9 cellular contexts compared by ENCODE assay signal in genomic region chr16:10981697-10982216, GRCh38. TPM values are rescaled to one million over a fixed set of nuclear protein-coding genes. Genes with fewer than 3 reads are reported as not detected.
A peak's percentile ranks its signal among the peaks of the same experiment; 100 is the strongest.
DNase-seq lines count a peak whose midpoint lies in the region; ATAC-seq and TF ChIP-seq lines count a peak whose summit lies in the region.
"Had no signal": no experiment of that assay in that cellular context is flagged by ENCODE, and none has a peak within 500 bp of the region (broad histone marks: within the 10 kb centered on the region; RNA-seq: fewer than 3 reads in every experiment).

No MANE protein-coding gene starts in this region.

- in situ Hi-C loops in transverse colon (cut with MboI; ENCODE audit: low pct_ligation_motif_present in 1 of 4, low pct_unique_long_range_greater_than_20kb in 1 of 4, low sequenced_read_pairs in 3 of 4) = no loop called here

- WGBS in transverse colon (ENCODE audit: low coverage in 1 of 2), 2 donors = 65 to 93% methylated on average over 2 to 4 of the region's 4 CpGs

- peak; percentile 48 for ATAC-seq in CD4-positive, alpha-beta T cell (ENCODE audit: poor library complexity)
- ATAC-seq in GM19043 (IDR thresholded peaks at IDR 0.05; ENCODE audit: low read depth, unreplicated experiment) = peak; percentile 61
- ATAC-seq in HG03103 (IDR thresholded peaks at IDR 0.05; ENCODE audit: low read depth, unreplicated experiment) = peak; percentile 61
- peak; percentile 54; the same call in 2 of the 3 replicates for ATAC-seq in RWPE2 (ENCODE audit: low read depth)
- peak; percentile 99 for ATAC-seq in stimulated activated naive CD8-positive, alpha-beta T cell treated with anti-CD3 and anti-CD28 coated beads, Interleukin-15, amount 100 ng/mL, for 72 hours

- no peak overlapping the region for H3K4me3 ChIP-seq in RWPE2 (ENCODE audit: severe bottlenecking)
- H3K4me3 ChIP-seq in transverse colon = no peak overlapping the region
- H3K4me3 ChIP-seq: Peyer's patch had no signal

- H3K4me1 Mint-ChIP-seq in CD4-positive, alpha-beta T cell (ENCODE audit: low read depth) = peaks cover 18% of the 10 kb centered on the region
- H3K4me1 Mint-ChIP-seq in stimulated activated naive CD8-positive, alpha-beta T cell treated with anti-CD3 and anti-CD28 coated beads, Interleukin-15, amount 100 ng/mL, for 72 hours = peaks cover 27% of the 10 kb centered on the region

- H3K27me3 Mint-ChIP-seq in CD4-positive, alpha-beta T cell = no peaks in the 10 kb centered on the region
- no peaks in the 10 kb centered on the region for H3K27me3 Mint-ChIP-seq in stimulated activated naive CD8-positive, alpha-beta T cell treated with anti-CD3 and anti-CD28 coated beads, Interleukin-15, amount 100 ng/mL, for 72 hours

- intact Hi-C loops in CD4-positive, alpha-beta T cell (cut with DNase I, micrococcal nuclease) = no loop called here
- intact Hi-C loops in transverse colon (cut with DNase I; ENCODE audit: low total_unique reads) = no loop called here

- DNase-seq in CD4-positive, alpha-beta T cell = peak in 6 of 10 experiments; percentile 12 to 50 (median 24)
- DNase-seq in RWPE2 (ENCODE audit: low spot score) = no peak
- peak; percentile 27 for DNase-seq in dermis blood vessel endothelial cell
- peak; percentile 42 to 62 for DNase-seq in stimulated activated naive CD8-positive, alpha-beta T cell treated with anti-CD3 and anti-CD28 coated beads, Interleukin-15, amount 100 ng/mL, for 72 hours
- DNase-seq in transverse colon = no peak
- no peak for DNase-seq in mucosa of gallbladder (ENCODE audit: low spot score)

- TF ChIP-seq POLR2A in transverse colon (IDR thresholded peaks at IDR 0.05) = no peak

- H3K9me3 Mint-ChIP-seq in CD4-positive, alpha-beta T cell = no peaks in the 10 kb centered on the region
- no peaks in the 10 kb centered on the region for H3K9me3 Mint-ChIP-seq in stimulated activated naive CD8-positive, alpha-beta T cell treated with anti-CD3 and anti-CD28 coated beads, Interleukin-15, amount 100 ng/mL, for 72 hours

- H3K4me3 Mint-ChIP-seq in CD4-positive, alpha-beta T cell = no peak overlapping the region
- no peak overlapping the region for H3K4me3 Mint-ChIP-seq in stimulated activated naive CD8-positive, alpha-beta T cell treated with anti-CD3 and anti-CD28 coated beads, Interleukin-15, amount 100 ng/mL, for 72 hours

- TF ChIP-seq EP300 in transverse colon (IDR thresholded peaks at IDR 0.05; ENCODE audit: low read depth) = no peak

- H3K9me3 ChIP-seq in CD4-positive, alpha-beta T cell (ENCODE audit: control insufficient read depth, low read length) = no peaks in the 10 kb centered on the region
- H3K9me3 ChIP-seq in RWPE2 (ENCODE audit: severe bottlenecking) = no peaks in the 10 kb centered on the region
- no peaks in the 10 kb centered on the region for H3K9me3 ChIP-seq in transverse colon
- H3K9me3 ChIP-seq: Peyer's patch had no signal

- H3K27ac Mint-ChIP-seq in CD4-positive, alpha-beta T cell = no peak overlapping the region
- H3K27ac Mint-ChIP-seq in stimulated activated naive CD8-positive, alpha-beta T cell treated with anti-CD3 and anti-CD28 coated beads, Interleukin-15, amount 100 ng/mL, for 72 hours = peak overlapping the region in 1 of 2 donors; percentile 48

- POLR2A ChIA-PET in CD4-positive, alpha-beta T cell (lab: Charles Lee) = no interaction called here

- no peak overlapping the region for H3K27ac ChIP-seq in CD4-positive, alpha-beta T cell (ENCODE audit: low read depth, low read length)
- H3K27ac ChIP-seq in RWPE2 (ENCODE audit: poor library complexity, severe bottlenecking) = no peak overlapping the region
- no peak overlapping the region for H3K27ac ChIP-seq in transverse colon
- H3K27ac ChIP-seq: Peyer's patch had no signal

- TF ChIP-seq CTCF in CD4-positive, alpha-beta T cell (IDR thresholded peaks at IDR 0.05) = no peak
- peak; percentile 62 for TF ChIP-seq CTCF in RWPE2 (IDR thresholded peaks at IDR 0.05; ENCODE audit: poor library complexity, severe bottlenecking)
- peak in 1 of 5 experiments; percentile 6 for TF ChIP-seq CTCF in transverse colon (IDR thresholded peaks at IDR 0.05)

- no peaks in the 10 kb centered on the region for H3K27me3 ChIP-seq in CD4-positive, alpha-beta T cell (ENCODE audit: control insufficient read depth, insufficient read depth, low read length)
- no peaks in the 10 kb centered on the region for H3K27me3 ChIP-seq in RWPE2 (ENCODE audit: insufficient read depth, poor library complexity, severe bottlenecking)
- no peaks in the 10 kb centered on the region for H3K27me3 ChIP-seq in transverse colon
- H3K27me3 ChIP-seq: Peyer's patch had no signal

- H3K36me3 Mint-ChIP-seq in CD4-positive, alpha-beta T cell (ENCODE audit: low read depth) = peaks cover 70% of the 10 kb centered on the region

- H3K36me3 ChIP-seq in RWPE2 (ENCODE audit: low read depth) = peaks cover 16% of the 10 kb centered on the region
- peaks cover 0 to 6% (median 0%) of the 10 kb centered on the region in 4 donors for H3K36me3 ChIP-seq in transverse colon

- H3K4me1 ChIP-seq in RWPE2 (ENCODE audit: insufficient read depth, poor library complexity, severe bottlenecking) = peaks cover 12% of the 10 kb centered on the region
- H3K4me1 ChIP-seq in transverse colon = peaks cover 0 to 10% (median 6%) of the 10 kb centered on the region in 4 donors

- CTCF ChIA-PET in CD4-positive, alpha-beta T cell (lab: Charles Lee) = interaction anchor here (3.0 kb wide), 1 partner anchor 18 kb away, joined by 20 read pairs; no protein-coding TSS in a partner anchor

RNA-seq across cellular contexts. Expression of gene CLEC16A, which starts 37.4 kb away (rescaled TPM):
- total RNA-seq in CD4-positive, alpha-beta T cell = 10 to 100 TPM; 21.7 to 22.7 TPM
- 22.1 and 22.8 TPM in 2 replicates for total RNA-seq in dermis blood vessel endothelial cell
- 100 to 1,000 TPM in 2 of 4 donors, 10 to 100 TPM in 2; 38.2 to 153 (median 92.7) TPM for total RNA-seq in transverse colon
- total RNA-seq in mucosa of gallbladder = 27.6 TPM

RNA-seq across cellular contexts. Expression of gene DEXI, which starts 39.5 kb away (rescaled TPM):
- total RNA-seq in CD4-positive, alpha-beta T cell = 1 to 10 TPM; 5.8 to 7.2 TPM
- total RNA-seq in dermis blood vessel endothelial cell (42.8 and 65.3 TPM in 2 replicates), transverse colon (10 to 100 TPM; 36.2 to 76.4 (median 56.0) TPM), mucosa of gallbladder (41.3 TPM)

Comparison
In these comparisons a context has a peak if more than half of its experiments do, and no peak if none do; other contexts are left out.
1. ATAC-seq: peak in every context shown above with its lines; median percentile 99 in stimulated activated naive CD8-positive, alpha-beta T cell treated with anti-CD3 and anti-CD28 coated beads, Interleukin-15, amount 100 ng/mL, for 72 hours; 61 in GM19043; 61 in HG03103; 54 in RWPE2; 48 in CD4-positive, alpha-beta T cell.
2. DNase-seq: peak in CD4-positive, alpha-beta T cell (6 of 10), dermis blood vessel endothelial cell (single experiment) and stimulated activated naive CD8-positive, alpha-beta T cell treated with anti-CD3 and anti-CD28 coated beads, Interleukin-15, amount 100 ng/mL, for 72 hours (2 of 2); none in RWPE2 (single experiment), transverse colon (single experiment) and mucosa of gallbladder (single experiment).